ENCODE assay signal across 1 cellular context in the genomic region with DNA sequence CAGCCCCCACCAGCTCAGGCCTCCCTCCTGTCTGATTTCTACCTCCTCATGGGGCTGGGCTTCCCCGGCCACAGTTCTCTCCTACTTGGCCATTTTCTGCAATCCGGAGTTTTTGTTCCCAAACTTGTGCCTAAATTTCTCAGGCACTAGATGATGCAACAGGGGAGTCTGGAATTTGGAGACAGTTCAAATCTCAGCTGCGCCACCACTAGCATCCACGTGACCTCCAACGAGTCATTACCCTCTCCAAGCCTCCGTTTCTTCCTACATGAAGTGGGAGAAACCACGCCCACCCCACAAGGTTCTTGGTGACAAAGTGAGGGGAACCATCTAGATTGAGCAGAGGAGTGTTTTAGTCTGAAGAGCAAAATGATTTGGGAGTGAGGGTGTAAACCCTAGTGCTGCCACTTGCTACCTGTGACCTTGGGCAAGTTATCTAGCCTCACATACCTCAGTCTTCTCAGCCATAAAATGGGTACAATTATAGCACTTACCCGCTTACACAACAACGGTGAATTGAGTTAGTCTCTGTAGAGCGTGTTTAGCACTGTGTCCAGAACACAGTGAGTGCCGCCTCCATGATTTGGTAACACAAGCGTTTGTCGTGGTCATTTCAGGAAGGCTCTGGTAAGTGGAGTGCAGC.
A peak's percentile ranks its signal among the peaks of the same experiment; 100 is the strongest.
TF ChIP-seq lines count a peak whose summit lies in the region.

No MANE protein-coding gene starts in this region.

TF ChIP-seq in H1, 55 proteins besides CTCF, POLR2A, EP300 and RAD21:
- peak; percentile 95 for TF ChIP-seq KDM1A (IDR thresholded peaks at IDR 0.05; ENCODE audit: borderline replicate concordance, low read length)
- TF ChIP-seq POU5F1 (IDR thresholded peaks at IDR 0.05; ENCODE audit: low read depth, low read length) = no peak
